8 cellular contexts compared by ENCODE assay signal in the genomic region with DNA sequence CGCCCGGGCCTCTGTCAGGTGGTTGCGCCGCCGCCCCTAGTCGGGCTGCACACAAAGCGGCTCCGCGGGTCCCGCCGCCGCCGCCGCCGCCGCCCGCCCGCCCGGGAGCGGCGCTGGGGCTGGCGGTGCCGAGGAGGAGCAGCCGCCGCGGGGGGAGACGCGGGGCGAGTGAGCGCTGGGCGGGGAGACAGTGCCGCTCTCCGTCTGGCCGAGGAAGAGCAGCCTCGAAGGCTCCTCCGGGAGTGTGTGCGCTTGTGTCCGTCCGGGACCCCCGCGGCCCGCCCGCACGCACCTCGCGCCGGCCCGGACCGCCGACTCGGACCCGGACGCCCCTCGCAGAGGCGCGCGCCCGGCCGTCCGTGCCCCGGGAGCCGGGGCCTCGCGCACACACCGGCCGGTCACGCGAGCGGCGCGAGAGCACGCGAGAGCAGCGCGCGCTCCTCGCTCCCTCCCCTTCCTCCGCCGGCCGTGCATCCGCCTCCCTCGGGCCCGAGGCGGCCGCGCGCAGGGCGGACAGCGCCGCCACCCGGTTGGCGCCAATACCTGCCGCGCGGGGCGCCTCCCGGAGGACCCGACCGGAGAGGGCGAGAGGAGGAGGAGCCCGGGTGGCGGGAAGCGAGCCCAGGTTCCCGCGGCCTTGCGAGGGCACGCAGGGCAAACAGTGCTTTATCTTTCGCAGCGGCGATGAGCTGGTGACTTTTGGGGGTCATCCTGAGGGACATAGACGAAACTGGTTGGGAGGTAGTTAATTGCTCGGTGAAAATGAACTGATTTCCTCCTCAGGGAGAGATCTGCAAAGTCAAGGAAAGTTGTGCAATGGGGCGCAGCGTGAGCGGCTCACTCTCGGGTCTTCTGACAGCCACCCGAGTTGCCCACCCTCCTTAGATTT. TPM values are rescaled to one million over a fixed set of nuclear protein-coding genes. Genes with fewer than 3 reads are reported as not detected.
DNase-seq lines count a peak whose midpoint lies in the region; ATAC-seq, FAIRE-seq and TF ChIP-seq lines count a peak whose summit lies in the region.

A gene with protein sequence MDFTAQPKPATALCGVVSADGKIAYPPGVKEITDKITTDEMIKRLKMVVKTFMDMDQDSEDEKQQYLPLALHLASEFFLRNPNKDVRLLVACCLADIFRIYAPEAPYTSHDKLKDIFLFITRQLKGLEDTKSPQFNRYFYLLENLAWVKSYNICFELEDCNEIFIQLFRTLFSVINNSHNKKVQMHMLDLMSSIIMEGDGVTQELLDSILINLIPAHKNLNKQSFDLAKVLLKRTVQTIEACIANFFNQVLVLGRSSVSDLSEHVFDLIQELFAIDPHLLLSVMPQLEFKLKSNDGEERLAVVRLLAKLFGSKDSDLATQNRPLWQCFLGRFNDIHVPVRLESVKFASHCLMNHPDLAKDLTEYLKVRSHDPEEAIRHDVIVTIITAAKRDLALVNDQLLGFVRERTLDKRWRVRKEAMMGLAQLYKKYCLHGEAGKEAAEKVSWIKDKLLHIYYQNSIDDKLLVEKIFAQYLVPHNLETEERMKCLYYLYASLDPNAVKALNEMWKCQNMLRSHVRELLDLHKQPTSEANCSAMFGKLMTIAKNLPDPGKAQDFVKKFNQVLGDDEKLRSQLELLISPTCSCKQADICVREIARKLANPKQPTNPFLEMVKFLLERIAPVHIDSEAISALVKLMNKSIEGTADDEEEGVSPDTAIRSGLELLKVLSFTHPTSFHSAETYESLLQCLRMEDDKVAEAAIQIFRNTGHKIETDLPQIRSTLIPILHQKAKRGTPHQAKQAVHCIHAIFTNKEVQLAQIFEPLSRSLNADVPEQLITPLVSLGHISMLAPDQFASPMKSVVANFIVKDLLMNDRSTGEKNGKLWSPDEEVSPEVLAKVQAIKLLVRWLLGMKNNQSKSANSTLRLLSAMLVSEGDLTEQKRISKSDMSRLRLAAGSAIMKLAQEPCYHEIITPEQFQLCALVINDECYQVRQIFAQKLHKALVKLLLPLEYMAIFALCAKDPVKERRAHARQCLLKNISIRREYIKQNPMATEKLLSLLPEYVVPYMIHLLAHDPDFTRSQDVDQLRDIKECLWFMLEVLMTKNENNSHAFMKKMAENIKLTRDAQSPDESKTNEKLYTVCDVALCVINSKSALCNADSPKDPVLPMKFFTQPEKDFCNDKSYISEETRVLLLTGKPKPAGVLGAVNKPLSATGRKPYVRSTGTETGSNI (N-terminal part only) (minus strand): TSS at position 423 of the 889 bp plus-strand sequence. CDS start 1,334 bp downstream, outside the sequence.

- no peaks in the 10 kb centered on the region for H3K9me3 ChIP-seq in BLaER1 treated with 17β-estradiol and CSF1 and Interleukin-3, amounts not matched to agents 10 nM and 100 nM (replicated peaks in 1 of 11)
- no peaks in the 10 kb centered on the region for H3K9me3 ChIP-seq in HepG2 (ENCODE audit: low read length)

- peak within 1 kb of the TSS; percentile 86 to 98 (median 94) for H3K4me3 ChIP-seq in BLaER1 treated with 17β-estradiol and CSF1 and Interleukin-3, amounts not matched to agents 10 nM and 100 nM
- peak within 1 kb of the TSS; percentile 98 to 99 (median 99) for H3K4me3 ChIP-seq in HepG2 (replicated peaks in 1 of 3; ENCODE audit: insufficient read depth in 1 of 3, low read depth in 2 of 3, low read length in 3 of 3)

- peak within 1 kb of the TSS; percentile 96 to 99 (median 98) for H3K9ac ChIP-seq in BLaER1 treated with 17β-estradiol and CSF1 and Interleukin-3, amounts not matched to agents 10 nM and 100 nM
- peak within 1 kb of the TSS; percentile 96 for H3K9ac ChIP-seq in HepG2 (ENCODE audit: insufficient read depth, low read depth, low read length)

- H2AFZ ChIP-seq in HepG2 (ENCODE audit: low read length): peak within 1 kb of the TSS; percentile 75

- POLR2A ChIA-PET in HepG2 (lab: Yijun Ruan, JAX): interaction anchor here (0.7 to 1.4 kb wide), 5 partner anchors 9 to 451 kb away, joined by 3 to 6 read pairs (median 3); partner anchors contain the start of genes N4BP2 and UGDH

- peak; percentile 36 for FAIRE-seq in HepG2 (lab: Jason Lieb, UNC)

- peaks cover 36 to 44% (median 36%) of the 10 kb centered on the region in 11 experiments; a peak in 21 of 22 replicates for H4K20me1 ChIP-seq in BLaER1 treated with 17β-estradiol and CSF1 and Interleukin-3, amounts not matched to agents 10 nM and 100 nM
- peaks cover 6% of the 10 kb centered on the region for H4K20me1 ChIP-seq in HepG2 (ENCODE audit: insufficient read depth, low read length)

- intact Hi-C loops in HepG2 (cut with micrococcal nuclease; ENCODE audit: unreplicated experiment): loop anchor here (1.0 to 10.0 kb wide), 5 partner anchors 53 to 449 kb away; partner anchors contain the start of gene UBE2K

- ATAC-seq in GM19328 (IDR thresholded peaks at IDR 0.05; ENCODE audit: unreplicated experiment): peak; percentile 75
- peak; percentile 78 for ATAC-seq in HG03520 (IDR thresholded peaks at IDR 0.05; ENCODE audit: unreplicated experiment)
- peak; percentile 86 for ATAC-seq in HepG2

- peak within 1 kb of the TSS; percentile 83 to 99 (median 97) for H3K27ac ChIP-seq in BLaER1 treated with 17β-estradiol and CSF1 and Interleukin-3, amounts not matched to agents 10 nM and 100 nM
- peak within 1 kb of the TSS; percentile 90 for H3K27ac ChIP-seq in HepG2 (ENCODE audit: extremely low read length, insufficient read depth, low read length)

- DNase-seq in NCI-H526 treated with DMSO at 0.1 percent for 48 hours (lab: John Stamatoyannopoulos, UW): peak; percentile 84
- DNase-seq in activated CD4-positive, alpha-beta T cell treated with anti-CD3 and anti-CD28 coated beads, Interleukin-2, amount 50 U/mL, for 1 hour: peak; percentile 86
- peak; percentile 86 for DNase-seq in dedifferentiated amniotic fluid mesenchymal stem cell (ENCODE audit: extremely low spot score)
- peak; percentile 81 for DNase-seq in HepG2 (ENCODE audit: low spot score)
- peak; percentile 88 for DNase-seq in stimulated activated CD4-positive, alpha-beta T cell treated with anti-CD3 and anti-CD28 coated beads, Interleukin-4, amount 100 ng/mL, for 1 hour

- H3K79me2 ChIP-seq in HepG2 (ENCODE audit: insufficient read depth, low read length): peaks cover 40% of the 10 kb centered on the region

- CTCF ChIA-PET in HepG2 (lab: Yijun Ruan, JAX; ENCODE audit: low intra/inter-chr PET ratio, low total read pairs): interaction anchor here (1.1 to 2.7 kb wide), 2 partner anchors 282 to 509 kb away, joined by 5 to 18 read pairs; no protein-coding TSS in a partner anchor

- peaks cover 28 to 36% (median 35%) of the 10 kb centered on the region in 11 experiments for H3K36me3 ChIP-seq in BLaER1 treated with 17β-estradiol and CSF1 and Interleukin-3, amounts not matched to agents 10 nM and 100 nM
- H3K36me3 ChIP-seq in HepG2 (replicated peaks in 1 of 2; ENCODE audit: control insufficient read depth in 1 of 2, insufficient read depth in 2 of 2, low read length in 2 of 2): peaks cover 1 to 11% of the 10 kb centered on the region in 2 experiments; a peak in 4 of 5 replicates

- peaks cover 25 to 39% (median 31%) of the 10 kb centered on the region in 10 experiments for H3K4me1 ChIP-seq in BLaER1 treated with 17β-estradiol and CSF1 and Interleukin-3, amounts not matched to agents 10 nM and 100 nM
- H3K4me1 ChIP-seq in HepG2 (ENCODE audit: insufficient read depth, low read length): peaks cover 43% of the 10 kb centered on the region

- in situ Hi-C loops in HepG2 (cut with HindIII; ENCODE audit: extremely low pct_ligation_motif_present, low pct_unique_long_range_greater_than_20kb): loop anchor here (5.0 to 10.0 kb wide), 2 partner anchors 283 to 510 kb away; partner anchors contain the start of gene UBE2K

- TF ChIP-seq CTCF in HepG2 (CRISPR knock-in tag; IDR thresholded peaks at IDR 0.05): peak; percentile 83

- peak; percentile 39 to 70 for TF ChIP-seq POLR2A in HepG2 (IDR thresholded peaks at IDR 0.05; ENCODE audit: insufficient read depth in 1 of 2, low read depth in 2 of 2, low read length in 2 of 2)

- TSS peak; percentile 80 for BruUV-seq in HepG2 (replicated peaks; lab: Mats Ljungman, UMichigan)

- peak; percentile 95 for TF ChIP-seq RAD21 in HepG2 (CRISPR knock-in tag; IDR thresholded peaks at IDR 0.05)

- TF ChIP-seq EP300 in HepG2 (IDR thresholded peaks at IDR 0.05; ENCODE audit: low read depth in 2 of 2, low read length in 2 of 2): 0 out of 4 replicates have a peak, but pooled peaks of 1 of the 2 experiments have one; percentile 36
- peak; percentile 54; the same call in 1 of the 2 replicates for TF ChIP-seq EP300 in HepG2 (CRISPR knock-in tag; IDR thresholded peaks at IDR 0.05; ENCODE audit: borderline replicate concordance)

- H3K27me3 ChIP-seq in BLaER1 treated with 17β-estradiol and CSF1 and Interleukin-3, amounts not matched to agents 10 nM and 100 nM: no peaks in the 10 kb centered on the region
- H3K27me3 ChIP-seq in HepG2 (ENCODE audit: control insufficient read depth in 1 of 2, insufficient read depth in 2 of 2, low read length in 2 of 2): no peaks in the 10 kb centered on the region; a peak in 1 of 5 replicates

- 0% methylated on average over 10 of the region's 117 CpGs for WGBS in HepG2 (ENCODE audit: low lambda C conversion rate)

- H3K4me2 ChIP-seq in BLaER1 treated with 17β-estradiol and CSF1 and Interleukin-3, amounts not matched to agents 10 nM and 100 nM: peak within 1 kb of the TSS; percentile 75 to 93 (median 86)
- peak within 1 kb of the TSS; percentile 98 for H3K4me2 ChIP-seq in HepG2 (ENCODE audit: low read depth, low read length)

RNA-seq across cellular contexts. Expression of the gene that starts here (rescaled TPM):
- 57.0 and 77.4 TPM in 2 replicates for total RNA-seq in HepG2 (2016; rRNA removed; fragmentation: Illumina TruSeq; extraction: Trizol)
- total RNA-seq in HepG2 (2016; cell fraction: cytosol; rRNA removed; fragmentation: Illumina TruSeq; extraction: Trizol; ENCODE audit: low read depth): 30.5 and 32.6 TPM in 2 replicates
- total RNA-seq in HepG2 (2016; cell fraction: insoluble cytoplasmic fraction; rRNA removed; fragmentation: Illumina TruSeq; extraction: Trizol): 55.0 and 75.8 TPM in 2 replicates
- total RNA-seq in HepG2 (2016; cell fraction: membrane; rRNA removed; fragmentation: Illumina TruSeq; extraction: Trizol): 43.3 and 44.2 TPM in 2 replicates
- total RNA-seq in HepG2 (2016; cell fraction: nucleus; rRNA removed; fragmentation: Illumina TruSeq; extraction: Trizol): 75.2 and 89.3 TPM in 2 replicates
- polyA plus RNA-seq in HepG2 (2011; rRNA removed): 21.5 and 31.8 TPM in 2 replicates
- polyA plus RNA-seq in HepG2 (2011; cell fraction: cytosol; rRNA removed): 9.8 and 14.3 TPM in 2 replicates
- 15.0 and 16.7 TPM in 2 replicates for polyA plus RNA-seq in HepG2 (2011; cell fraction: nucleus; rRNA removed)
- 26.0 and 38.4 TPM in 2 replicates for polyA plus RNA-seq in HepG2 (2012)
- polyA plus RNA-seq in HepG2 (2016; cell fraction: cytosol; fragmentation: Illumina TruSeq; extraction: Trizol; ENCODE audit: low read depth): 4.1 and 5.2 TPM in 2 replicates
- polyA plus RNA-seq in HepG2 (2016; cell fraction: insoluble cytoplasmic fraction; fragmentation: Illumina TruSeq; extraction: Trizol; ENCODE audit: low read depth): 56.5 and 59.0 TPM in 2 replicates
- polyA plus RNA-seq in HepG2 (2016; cell fraction: membrane; fragmentation: Illumina TruSeq; extraction: Trizol; ENCODE audit: low read depth): 11.3 and 11.6 TPM in 2 replicates
- 39.8 and 41.3 TPM in 2 replicates for polyA plus RNA-seq in HepG2 (2016; cell fraction: nucleus; fragmentation: Illumina TruSeq; extraction: Trizol; ENCODE audit: insufficient read depth, low read depth)
- 48.0 and 86.1 TPM in 2 replicates for polyA minus RNA-seq in HepG2 (2011; rRNA and poly(A)+ RNA removed; ENCODE audit: low replicate concordance)
- polyA minus RNA-seq in HepG2 (2011; cell fraction: cytosol; rRNA and poly(A)+ RNA removed): 78.1 and 82.6 TPM in 2 replicates
- polyA minus RNA-seq in HepG2 (2011; cell fraction: nucleus; rRNA and poly(A)+ RNA removed): 130 and 136 TPM in 2 replicates

Comparison
In these comparisons a context has a peak if more than half of its experiments do, and no peak if none do; other contexts are left out.
1. Peak in every context shown above with its lines: DNase-seq, ATAC-seq, H3K4me3 ChIP-seq and H3K27ac ChIP-seq.